ENCODE assay signal across 30 cellular contexts in genomic region chr4:14608630-14609029, GRCh38.
"Had no signal": no experiment of that assay in that cellular context is flagged by ENCODE, and none has a peak within 500 bp of the region (broad histone marks: within the 10 kb centered on the region; RNA-seq: fewer than 3 reads in every experiment).

No MANE protein-coding gene starts in this region.

- H3K9ac ChIP-seq: neural progenitor cell, parathyroid adenoma had no signal

- H3K79me2 ChIP-seq: parathyroid adenoma had no signal

- ATAC-seq: natural killer cell; psoas muscle; right cardiac atrium; sciatic nerve; stimulated activated memory B cell treated with anti-CD40 and anti-IgM and Interleukin-4, amounts not matched to agents 10 μg/mL and 1 μg/mL and 100 μg/mL, for 72 hours had no signal

- H3K27ac Mint-ChIP-seq: natural killer cell; nephron; neural progenitor cell; progenitor cell of endocrine pancreas; stimulated activated memory B cell treated with anti-CD40 and anti-IgM and Interleukin-4, amounts not matched to agents 10 μg/mL and 1 μg/mL and 100 μg/mL, for 72 hours; stimulated activated naive CD8-positive, alpha-beta T cell treated with anti-CD3 and anti-CD28 coated beads, Interleukin-15, Interleukin-2, amounts not matched to agents 100 ng/mL and 50 ng/mL, for 24 hours had no signal

- H3K9me3 ChIP-seq: ovary, psoas muscle, spleen, stomach, thoracic aorta, thyroid gland, tibial nerve, upper lobe of left lung, vagina had no signal

- H3K4me2 ChIP-seq: neural progenitor cell, smooth muscle cell had no signal

- H3K4me3 Mint-ChIP-seq: natural killer cell; nephron; neural progenitor cell; stimulated activated memory B cell treated with anti-CD40 and anti-IgM and Interleukin-4, amounts not matched to agents 10 μg/mL and 1 μg/mL and 100 μg/mL, for 72 hours; stimulated activated naive CD8-positive, alpha-beta T cell treated with anti-CD3 and anti-CD28 coated beads, Interleukin-15, Interleukin-2, amounts not matched to agents 100 ng/mL and 50 ng/mL, for 24 hours had no signal

- H3K27ac ChIP-seq: neural progenitor cell, ovary, parathyroid adenoma, psoas muscle, skin epidermis, spleen, stomach, thoracic aorta, thyroid gland, tibial nerve, upper lobe of left lung, vagina had no signal

- H3K4me1 Mint-ChIP-seq: natural killer cell; nephron; neural progenitor cell; stimulated activated memory B cell treated with anti-CD40 and anti-IgM and Interleukin-4, amounts not matched to agents 10 μg/mL and 1 μg/mL and 100 μg/mL, for 72 hours had no signal

- H3K27me3 ChIP-seq: neural progenitor cell, ovary, spleen, stomach, thyroid gland, tibial nerve, upper lobe of left lung, vagina had no signal

- FAIRE-seq: urothelium cell line had no signal

- DNase-seq: natural killer cell; occipital lobe; ovary; posterior cingulate gyrus; psoas muscle; right cardiac atrium; spleen; stimulated activated CD4-positive, alpha-beta T cell treated with anti-CD3 and anti-CD28 coated beads, Interleukin-12 subunit alpha, Interleukin-12 subunit beta, amount 100 ng/mL, for 4 hours; stimulated activated CD4-positive, alpha-beta T cell treated with anti-CD3 and anti-CD28 coated beads, Interleukin-1b, Interleukin-23, amount 100 ng/mL, for 48 hours; stimulated activated CD4-positive, alpha-beta T cell treated with anti-CD3 and anti-CD28 coated beads, Interleukin-4, amount 100 ng/mL, for 1 hour; stimulated activated CD4-positive, alpha-beta T cell treated with anti-CD3 and anti-CD28 coated beads, Interleukin-4, amount 100 ng/mL, for 4 hours; stimulated activated CD8-positive, alpha-beta memory T cell treated with anti-CD3 and anti-CD28 coated beads, Interleukin-4, amount 100 ng/mL, for 48 hours; stimulated activated naive CD4-positive, alpha-beta T cell treated with Interleukin-2 at 50 U/mL for 16 hours; stomach; thyroid gland; trophoblast cell; upper lobe of left lung had no signal

- H3K9me3 Mint-ChIP-seq: nephron; neural progenitor cell; stimulated activated memory B cell treated with anti-CD40 and anti-IgM and Interleukin-4, amounts not matched to agents 10 μg/mL and 1 μg/mL and 100 μg/mL, for 72 hours; stimulated activated naive CD8-positive, alpha-beta T cell treated with anti-CD3 and anti-CD28 coated beads, Interleukin-15, Interleukin-2, amounts not matched to agents 100 ng/mL and 50 ng/mL, for 24 hours had no signal

- H3K4me3 ChIP-seq: neural progenitor cell, ovary, psoas muscle, skin epidermis, smooth muscle cell, spleen, stomach, thoracic aorta, thyroid gland, tibial nerve, upper lobe of left lung, vagina had no signal

- H3K27me3 Mint-ChIP-seq: progenitor cell of endocrine pancreas; stimulated activated naive CD8-positive, alpha-beta T cell treated with anti-CD3 and anti-CD28 coated beads, Interleukin-15, Interleukin-2, amounts not matched to agents 100 ng/mL and 50 ng/mL, for 24 hours had no signal

- H3K4me1 ChIP-seq: neural progenitor cell, parathyroid adenoma, psoas muscle, spleen, thyroid gland, tibial nerve, upper lobe of left lung, vagina had no signal

- H3K36me3 ChIP-seq: neural progenitor cell, ovary, spleen, stomach, thoracic aorta, thyroid gland, tibial nerve, upper lobe of left lung, vagina had no signal

- H3K36me3 Mint-ChIP-seq: natural killer cell; neural progenitor cell; stimulated activated memory B cell treated with anti-CD40 and anti-IgM and Interleukin-4, amounts not matched to agents 10 μg/mL and 1 μg/mL and 100 μg/mL, for 72 hours had no signal

- H2AFZ ChIP-seq: neural progenitor cell, parathyroid adenoma had no signal
